8 cellular contexts compared by ENCODE assay signal in genomic region chr7:66655113-66655806, GRCh38. TPM values are rescaled to one million over a fixed set of nuclear protein-coding genes. Genes with fewer than 3 reads are reported as not detected.
A peak's percentile ranks its signal among the peaks of the same experiment; 100 is the strongest.
DNase-seq lines count a peak whose midpoint lies in the region; ATAC-seq and TF ChIP-seq lines count a peak whose summit lies in the region.
"Not testable (repeated sequence)": the region's sequence is repeated elsewhere in the genome, so short reads cannot be mapped to it uniquely, and the experiment has no call there.

No MANE protein-coding gene starts in this region.

- H3F3A ChIP-seq in PC-3 (ENCODE audit: low read length, unreplicated experiment), result not testable (repeated sequence)

- peak; percentile 6 for ATAC-seq in GM19035 (IDR thresholded peaks at IDR 0.05; ENCODE audit: unreplicated experiment)
- peak; percentile 5 for ATAC-seq in HG03342 (IDR thresholded peaks at IDR 0.05; ENCODE audit: unreplicated experiment)
- ATAC-seq in PC-3, result peak; percentile 57
- peak; percentile 66 for ATAC-seq in left lobe of liver

- TF ChIP-seq CTCF in PC-3 (conservative IDR thresholded peaks at IDR 0.05; ENCODE audit: low read depth, low read length); epithelial cell of esophagus (IDR thresholded peaks at IDR 0.05; ENCODE audit: insufficient read depth, low read depth, low read length, missing control alignments): not testable (repeated sequence)
- TF ChIP-seq CTCF in sigmoid colon (IDR thresholded peaks at IDR 0.05), result peak in 1 of 4 experiments; percentile 40

- H3K4me2 ChIP-seq in PC-3 (ENCODE audit: low read length), result peak overlapping the region; percentile 98

- H3K4me1 ChIP-seq in PC-3 (ENCODE audit: insufficient read depth, low read length), result not testable (repeated sequence)
- peaks cover 0 to 24% (median 23%) of the 10 kb centered on the region in 4 donors for H3K4me1 ChIP-seq in sigmoid colon

- H4K20me1 ChIP-seq in PC-3 (ENCODE audit: low read length), result not testable (repeated sequence)

- H3K9ac ChIP-seq in PC-3 (ENCODE audit: low read length), result peak overlapping the region; percentile 94

- H3K27ac ChIP-seq in PC-3 (ENCODE audit: low read length) (peak overlapping the region; percentile 88), sigmoid colon (peak overlapping the region; percentile 96 to 98 (median 98))

- not testable (repeated sequence) for TF ChIP-seq EP300 in sigmoid colon (IDR thresholded peaks at IDR 0.05)

- CTCF ChIA-PET in PC-3 (lab: Charles Lee), result not testable (repeated sequence)

- H3K36me3 ChIP-seq in PC-3 (ENCODE audit: low read depth, low read length); sigmoid colon: not testable (repeated sequence)

- H3K9me2 ChIP-seq in PC-3 (replicated peaks; ENCODE audit: low read length), result not testable (repeated sequence)

- TSS peak; percentile 42 for BruUV-seq in PC-3 (replicated peaks; lab: Mats Ljungman, UMichigan)

- H3K9me3 ChIP-seq in PC-3 (ENCODE audit: low read length); sigmoid colon: not testable (repeated sequence)

- H3K27me3 ChIP-seq in PC-3 (ENCODE audit: low read length); sigmoid colon: not testable (repeated sequence)

- DNase-seq in AG08396 (ENCODE audit: low spot score) (peak; percentile 36), PC-3 (peak; percentile 36), epithelial cell of esophagus (ENCODE audit: low read depth) (peak; percentile 55), left lobe of liver (ENCODE audit: low spot score) (peak; percentile 59), sigmoid colon (peak; percentile 90)
- DNase-seq in activated naive CD4-positive, alpha-beta T cell treated with Interleukin-2 at 50 U/mL for 16 hours, result peak; percentile 8

- 6 to 16% methylated on average over 28 of the region's 28 CpGs for WGBS in sigmoid colon, 2 donors

- POLR2A ChIA-PET in PC-3 (lab: Charles Lee; ENCODE audit: unreplicated experiment), result interaction anchor here (0.6 kb wide), 1 partner anchor 578 kb away, joined by 5 read pairs; no protein-coding TSS in a partner anchor

- intact Hi-C loops in PC-3 (cut with micrococcal nuclease) (loop anchor here (2.0 to 10.0 kb wide), 2 partner anchors 28 to 60 kb away; no protein-coding TSS in a partner anchor), sigmoid colon (cut with DNase I) (loop anchor here (2.0 to 10.0 kb wide), 2 partner anchors 26 to 190 kb away; no protein-coding TSS in a partner anchor)

- H3K4me3 ChIP-seq in PC-3 (ENCODE audit: low read length) (peak overlapping the region; percentile 73), epithelial cell of esophagus (ENCODE audit: low read length) (peak overlapping the region; percentile 85), sigmoid colon (peak overlapping the region; percentile 77 to 90 (median 82))

- TF ChIP-seq POLR2A in sigmoid colon (IDR thresholded peaks at IDR 0.05), result not testable (repeated sequence)

- peak overlapping the region; percentile 71 for H2AFZ ChIP-seq in PC-3 (ENCODE audit: low read length)

- peaks cover 50% of the 10 kb centered on the region for H3K79me2 ChIP-seq in PC-3 (ENCODE audit: low read length)

RNA-seq across cellular contexts. Expression of gene KCTD7, which starts 26.6 kb away (rescaled TPM):
- total RNA-seq in PC-3 (2014; rRNA removed), result 5.5 and 7.4 TPM in 2 replicates
- total RNA-seq in left lobe of liver, result 3.1 TPM
- 10 to 100 TPM; 15.3 to 23.3 (median 19.6) TPM for total RNA-seq in sigmoid colon
- polyA plus RNA-seq in sigmoid colon, result 1 to 10 TPM; 3.2 to 7.3 (median 3.6) TPM

Comparison
In these comparisons a context has a peak if more than half of its experiments do, and no peak if none do; other contexts are left out.
1. Peak in every context shown above with its lines: DNase-seq, ATAC-seq, H3K4me3 ChIP-seq and H3K27ac ChIP-seq.
2. DNase-seq: peak in every context shown above with its lines; median percentile 90 in sigmoid colon; 59 in left lobe of liver; 55 in epithelial cell of esophagus; 36 in AG08396; 36 in PC-3; 8 in activated naive CD4-positive, alpha-beta T cell treated with Interleukin-2 at 50 U/mL for 16 hours.
3. ATAC-seq: peak in every context shown above with its lines; median percentile 66 in left lobe of liver; 57 in PC-3; 6 in GM19035; 5 in HG03342.